1 cellular context compared by ENCODE assay signal in the genomic region with DNA sequence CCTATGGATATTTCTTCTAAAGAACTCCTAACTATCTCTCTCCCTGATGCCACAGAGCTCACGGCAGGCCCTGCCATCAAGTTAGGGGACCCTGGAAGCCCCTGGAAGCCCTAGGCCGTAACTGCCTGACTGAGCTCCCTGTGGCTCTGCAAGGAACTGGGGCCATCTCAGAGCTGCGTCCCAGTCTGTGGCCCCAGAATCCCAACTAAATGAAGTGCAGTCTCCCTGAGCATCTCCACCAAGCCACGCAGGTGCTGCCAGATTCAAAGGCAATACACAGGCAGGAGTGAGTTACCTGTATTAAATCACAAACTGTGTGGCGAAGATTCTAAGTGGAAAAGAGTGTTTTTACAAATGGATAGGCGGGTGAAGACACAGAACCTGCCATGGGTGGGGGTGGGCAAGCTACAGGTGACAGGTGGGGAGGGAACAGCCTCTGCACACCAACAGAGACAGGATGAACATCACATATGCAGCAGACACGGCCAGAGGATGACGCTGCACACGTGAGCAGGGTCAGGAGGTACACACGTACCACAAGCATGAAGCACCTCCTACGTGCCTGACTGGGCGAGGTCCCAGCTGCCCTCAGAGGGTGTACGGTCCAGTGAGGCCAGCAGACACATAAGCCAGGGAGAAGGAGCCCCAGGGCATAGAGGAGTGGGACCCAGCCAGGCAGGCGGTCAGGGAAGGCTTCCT.
TF ChIP-seq lines count a peak whose summit lies in the region.

No MANE protein-coding gene starts in this region.

TF ChIP-seq in H1, 55 proteins besides CTCF, POLR2A, EP300 and RAD21:
- TF ChIP-seq JUN (IDR thresholded peaks at IDR 0.05; ENCODE audit: low read depth, low read length), result no peak
- TF ChIP-seq SRF (IDR thresholded peaks at IDR 0.05; ENCODE audit: low read depth, low read length), result no peak
- no peak for TF ChIP-seq SP2 (IDR thresholded peaks at IDR 0.05; ENCODE audit: low read length)
- no peak for TF ChIP-seq POLR2AphosphoS5 (IDR thresholded peaks at IDR 0.05; ENCODE audit: low read depth, low read length)
- no peak for TF ChIP-seq NRF1 (IDR thresholded peaks at IDR 0.05; ENCODE audit: low read depth, low read length)
- no peak for TF ChIP-seq RBBP5 (IDR thresholded peaks at IDR 0.05; ENCODE audit: borderline replicate concordance, low read depth, low read length)
- no peak for TF ChIP-seq USF2 (IDR thresholded peaks at IDR 0.05; ENCODE audit: low read length)
- TF ChIP-seq SUZ12 (IDR thresholded peaks at IDR 0.05; ENCODE audit: low read length), result no peak
- TF ChIP-seq KDM1A (IDR thresholded peaks at IDR 0.05; ENCODE audit: borderline replicate concordance, low read length), result no peak
- no peak for TF ChIP-seq SP4 (IDR thresholded peaks at IDR 0.05; ENCODE audit: low read length)
- TF ChIP-seq CHD7 (IDR thresholded peaks at IDR 0.05; ENCODE audit: insufficient replicate concordance, low read length), result no peak
- TF ChIP-seq TCF12 (IDR thresholded peaks at IDR 0.05; ENCODE audit: low read depth, low read length), result no peak
- TF ChIP-seq CEBPB (IDR thresholded peaks at IDR 0.05; ENCODE audit: low read depth, low read length), result no peak
TF ChIP-seq in H1: peak in this region for 0.
